14 cellular contexts compared by ENCODE assay signal in genomic region chr11:35363246-35364100, GRCh38. TPM values are rescaled to one million over a fixed set of nuclear protein-coding genes. Genes with fewer than 3 reads are reported as not detected.
A peak's percentile ranks its signal among the peaks of the same experiment; 100 is the strongest.
DNase-seq lines count a peak whose midpoint lies in the region; ATAC-seq and TF ChIP-seq lines count a peak whose summit lies in the region.
"Had no signal": no experiment of that assay in that cellular context is flagged by ENCODE, and none has a peak within 500 bp of the region (broad histone marks: within the 10 kb centered on the region; RNA-seq: fewer than 3 reads in every experiment).

No MANE protein-coding gene starts in this region.

- H3K27ac ChIP-seq in PC-3 (ENCODE audit: low read length) (peak overlapping the region; percentile 38), esophagus muscularis mucosa (replicated peaks in 1 of 4) (peak overlapping the region; percentile 77 to 89 (median 85)), thymus (ENCODE audit: low read depth) (peak overlapping the region; percentile 11)

- H3K4me1 ChIP-seq in PC-3 (ENCODE audit: insufficient read depth, low read length) (peaks cover 31% of the 10 kb centered on the region), esophagus muscularis mucosa (peaks cover 36 to 61% (median 53%) of the 10 kb centered on the region in 4 donors), mucosa of descending colon (ENCODE audit: low read depth) (no peaks in the 10 kb centered on the region), thymus (ENCODE audit: control insufficient read depth, insufficient read depth, low read length) (no peaks in the 10 kb centered on the region)

- POLR2A ChIA-PET in PC-3 (lab: Charles Lee; ENCODE audit: unreplicated experiment): interaction anchor here (0.6 kb wide), 1 partner anchor 26 kb away, joined by 11 read pairs; no protein-coding TSS in a partner anchor

- no peaks in the 10 kb centered on the region for H3F3A ChIP-seq in PC-3 (ENCODE audit: low read length, unreplicated experiment)

- H3K9me3 ChIP-seq in PC-3 (ENCODE audit: low read length) (no peaks in the 10 kb centered on the region), esophagus muscularis mucosa (no peaks in the 10 kb centered on the region), mucosa of descending colon (no peaks in the 10 kb centered on the region), thymus (ENCODE audit: control insufficient read depth) (no peaks in the 10 kb centered on the region)

- no peaks in the 10 kb centered on the region for H3K9me2 ChIP-seq in PC-3 (replicated peaks; ENCODE audit: low read length)

- ATAC-seq in PC-3 (peak; percentile 40), mucosa of descending colon (peak; percentile 27)
- ATAC-seq: stimulated activated naive B cell treated with anti-CD40 and anti-IgM and Interleukin-4, amounts not matched to agents 10 μg/mL and 1 μg/mL and 100 μg/mL, for 72 hours had no signal

- no TSS peak for BruUV-seq in PC-3 (replicated peaks; lab: Mats Ljungman, UMichigan)

- CTCF ChIA-PET in PC-3 (lab: Charles Lee): interaction anchor here (1.0 kb wide), 1 partner anchor 333 kb away, joined by 3 read pairs; no protein-coding TSS in a partner anchor

- H3K36me3 ChIP-seq in PC-3 (ENCODE audit: low read depth, low read length) (no peaks in the 10 kb centered on the region), esophagus muscularis mucosa (no peaks in the 10 kb centered on the region), mucosa of descending colon (ENCODE audit: low read depth) (no peaks in the 10 kb centered on the region), thymus (ENCODE audit: control insufficient read depth, insufficient read depth) (no peaks in the 10 kb centered on the region)

- no peak for TF ChIP-seq EP300 in esophagus muscularis mucosa (IDR thresholded peaks at IDR 0.05)

- WGBS in esophagus muscularis mucosa: 30% methylated on average over 7 of the region's 7 CpGs
- 89% methylated on average over 7 of the region's 7 CpGs for WGBS in thymus

- intact Hi-C loops in PC-3 (cut with micrococcal nuclease) (loop anchor here (1.0 kb wide), 1 partner anchor 103 kb away; no protein-coding TSS in a partner anchor), esophagus muscularis mucosa (cut with DNase I) (loop anchor here (5.0 kb wide), 1 partner anchor 111 kb away; no protein-coding TSS in a partner anchor), mucosa of descending colon (cut with DNase I, micrococcal nuclease) (no loop called here)

- DNase-seq in PC-3 (no peak), esophagus muscularis mucosa (ENCODE audit: extremely low spot score) (no peak), mucosa of descending colon (no peak), AML-193 (lab: John Stamatoyannopoulos, UW) (no peak), NCI-H1048 (lab: John Stamatoyannopoulos, UW) (no peak)
- DNase-seq in activated CD4-positive, alpha-beta T cell treated with anti-CD3 and anti-CD28 coated beads for 1 hour: no peak
- no peak for DNase-seq in NK-92 treated with Interleukin-12 subunit alpha and Interleukin-12 subunit beta, amount 100 ng/mL, for 24 hours (lab: John Stamatoyannopoulos, UW)
- DNase-seq: activated naive CD4-positive, alpha-beta T cell treated with anti-CD3 and anti-CD28 coated beads for 36 hours; CD4-positive, alpha-beta memory T cell; GF-D8; Karpas-422; NCI-H2171; stimulated activated naive B cell treated with anti-CD40 and anti-IgM and Interleukin-4, amounts not matched to agents 10 μg/mL and 1 μg/mL and 100 μg/mL, for 72 hours had no signal

- TF ChIP-seq POLR2A in esophagus muscularis mucosa (IDR thresholded peaks at IDR 0.05; ENCODE audit: low read depth): no peak

- H3K79me2 ChIP-seq in PC-3 (ENCODE audit: low read length): no peaks in the 10 kb centered on the region

- peak overlapping the region; percentile 66 for H3K4me2 ChIP-seq in PC-3 (ENCODE audit: low read length)

- H3K27me3 ChIP-seq in PC-3 (ENCODE audit: low read length) (no peaks in the 10 kb centered on the region), esophagus muscularis mucosa (no peaks in the 10 kb centered on the region), thymus (ENCODE audit: control insufficient read depth, insufficient read depth) (no peaks in the 10 kb centered on the region)

- H3K9ac ChIP-seq in PC-3 (ENCODE audit: low read length): no peak overlapping the region

- no peaks in the 10 kb centered on the region for H4K20me1 ChIP-seq in PC-3 (ENCODE audit: low read length)

- 0 out of 2 replicates have a peak overlapping the region, but pooled peaks have one; percentile 34 for H2AFZ ChIP-seq in PC-3 (ENCODE audit: low read length)

- TF ChIP-seq CTCF in PC-3 (conservative IDR thresholded peaks at IDR 0.05; ENCODE audit: low read depth, low read length) (no peak), esophagus muscularis mucosa (IDR thresholded peaks at IDR 0.05) (no peak), mucosa of descending colon (IDR thresholded peaks at IDR 0.05) (no peak)

- H3K4me3 ChIP-seq in PC-3 (ENCODE audit: low read length) (no peak overlapping the region), esophagus muscularis mucosa (peak overlapping the region in 2 of 4 donors; percentile 6 to 7), mucosa of descending colon (no peak overlapping the region), thymus (ENCODE audit: low read length) (no peak overlapping the region)

RNA-seq across cellular contexts. Expression of gene SLC1A2, which starts 55.9 kb away (rescaled TPM):
- total RNA-seq in PC-3 (2014; rRNA removed): 0.18 TPM in 1 of 2 replicates, not detected in the other
- under 1 TPM; 0.17 to 0.69 (median 0.37) TPM for total RNA-seq in esophagus muscularis mucosa
- 1 to 10 TPM in 1 of 3 donors, under 1 TPM in 2; 0.12 to 1.1 (median 0.32) TPM for total RNA-seq in mucosa of descending colon
- polyA plus RNA-seq in thymus: 0.71 TPM
- total RNA-seq: activated naive CD4-positive, alpha-beta T cell treated with anti-CD3 and anti-CD28 coated beads for 36 hours had no signal

Comparison
In these comparisons a context has a peak if more than half of its experiments do, and no peak if none do; other contexts are left out.
1. H3K27ac ChIP-seq: peak in every context shown above with its lines; median percentile 85 in esophagus muscularis mucosa; 38 in PC-3; 11 in thymus.
2. intact Hi-C loops: an anchor here in PC-3 (1.0 kb wide) and esophagus muscularis mucosa (5.0 kb wide); none called in mucosa of descending colon.